21 cellular contexts compared by ENCODE assay signal in the genomic region with DNA sequence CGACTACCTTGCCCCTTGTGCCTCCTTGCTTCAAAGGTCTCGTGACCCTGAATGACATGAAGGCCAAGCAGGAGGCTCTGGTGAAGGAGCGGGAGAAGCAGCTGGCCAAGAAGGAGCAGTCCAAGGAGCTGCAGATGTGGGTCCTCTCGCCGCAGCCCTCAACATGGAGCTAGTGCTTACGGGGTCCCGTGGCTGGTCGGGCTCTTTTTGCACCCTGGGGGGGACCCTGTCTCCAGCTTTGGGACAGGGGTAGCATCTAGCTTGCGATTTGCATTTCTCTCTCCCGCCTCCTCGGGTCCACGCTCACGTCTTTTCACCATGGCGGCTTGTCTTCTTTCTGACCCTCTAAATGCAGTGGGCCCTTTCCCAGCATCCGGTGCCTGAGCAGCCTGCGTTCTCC. TPM values are rescaled to one million over a fixed set of nuclear protein-coding genes. Genes with fewer than 3 reads are reported as not detected.
DNase-seq lines count a peak whose midpoint lies in the region; ATAC-seq and TF ChIP-seq lines count a peak whose summit lies in the region.
"Had no signal": no experiment of that assay in that cellular context is flagged by ENCODE, and none has a peak within 500 bp of the region (broad histone marks: within the 10 kb centered on the region; RNA-seq: fewer than 3 reads in every experiment).

No MANE protein-coding gene starts in this region.

- no peaks in the 10 kb centered on the region for H3K9me3 Mint-ChIP-seq in osteocyte (ENCODE audit: unreplicated experiment)
- H3K9me3 Mint-ChIP-seq: naive thymus-derived CD8-positive, alpha-beta T cell had no signal

- H3K4me1 ChIP-seq in SK-N-SH (ENCODE audit: control insufficient read depth in 1 of 2, insufficient read depth in 2 of 2, low read depth in 1 of 2, low read length in 1 of 2) (peaks cover 0 to 14% of the 10 kb centered on the region in 2 experiments; a peak in 1 of 4 replicates), GM23248 (ENCODE audit: insufficient read depth) (peaks cover 5% of the 10 kb centered on the region; the same call in 1 of the 2 replicates), adipocyte (ENCODE audit: control insufficient read depth, insufficient read depth, low read length) (peaks cover 13% of the 10 kb centered on the region), left ventricle myocardium inferior (peaks cover 22% of the 10 kb centered on the region)
- H3K4me1 ChIP-seq: BE2C had no signal

- TF ChIP-seq EP300 in SK-N-SH (IDR thresholded peaks at IDR 0.05; ENCODE audit: borderline replicate concordance in 1 of 2, low read depth in 1 of 2, low read length in 1 of 2): no peak

- ATAC-seq in SK-N-SH treated with all-trans-retinoic acid at 6 μM for 48 hours (no peak), GM18858 (IDR thresholded peaks at IDR 0.05; ENCODE audit: unreplicated experiment) (no peak)
- ATAC-seq: left colon; naive thymus-derived CD8-positive, alpha-beta T cell; psoas muscle had no signal

- CTCF ChIA-PET in SK-N-SH (lab: Yijun Ruan, JAX): interaction anchor here (1.1 kb wide), 1 partner anchor 32 kb away, joined by 3 read pairs; no protein-coding TSS in a partner anchor

- H3K9me2 ChIP-seq in SK-N-SH (no peaks in the 10 kb centered on the region), GM23248 (ENCODE audit: insufficient read depth) (no peaks in the 10 kb centered on the region)

- H3K9me3 ChIP-seq in SK-N-SH (no peaks in the 10 kb centered on the region), GM23248 (ENCODE audit: low read depth) (no peaks in the 10 kb centered on the region), adipocyte (ENCODE audit: control insufficient read depth, low read length) (no peaks in the 10 kb centered on the region), left ventricle myocardium inferior (replicated peaks) (no peaks in the 10 kb centered on the region)
- H3K9me3 ChIP-seq: BE2C, psoas muscle, stomach, transverse colon had no signal

- H2AFZ ChIP-seq in SK-N-SH (ENCODE audit: low read depth): no peak overlapping the region
- H2AFZ ChIP-seq in GM23248: no peak overlapping the region

- H3K9ac ChIP-seq in SK-N-SH (no peak overlapping the region), GM23248 (no peak overlapping the region), adipocyte (ENCODE audit: low read length) (no peak overlapping the region)

- 65% methylated on average over 13 of the region's 16 CpGs for WGBS in SK-N-SH (ENCODE audit: low lambda C conversion rate)
- WGBS in GM23248 (ENCODE audit: low coverage in 1 of 2, low lambda C conversion rate in 2 of 2, missing lambda C conversion rate in 2 of 2), 2 experiments: 98 to 100% methylated on average over 6 to 14 of the region's 16 CpGs

- DNase-seq in SK-N-SH (no peak), GM23248 (no peak), adipocyte (ENCODE audit: low read depth) (no peak), osteocyte (ENCODE audit: extremely low spot score, unreplicated experiment) (no peak), NCI-H1436 treated with DMSO at 0.1 percent for 48 hours (lab: John Stamatoyannopoulos, UW) (no peak), left ventricle myocardium inferior (no peak)
- DNase-seq: activated effector memory CD4-positive, alpha-beta T cell treated with anti-CD3 and anti-CD28 coated beads, Interleukin-2, amount 50 U/mL, for 16 hours; BE2C; cerebellar nuclear complex; IMR-90; left colon; NCI-H1417; NCI-H510A treated with DMSO at 0.1 percent for 48 hours; psoas muscle; stimulated activated CD4-positive, alpha-beta T cell treated with anti-CD3 and anti-CD28 coated beads, Interleukin-2, amount 100 ng/mL, for 24 hours; stomach; transverse colon had no signal

- H3K4me3 Mint-ChIP-seq in osteocyte (ENCODE audit: unreplicated experiment): peak overlapping the region; percentile 48

- peaks cover 8% of the 10 kb centered on the region for H3K4me1 Mint-ChIP-seq in osteocyte (ENCODE audit: unreplicated experiment)

- H3K27ac Mint-ChIP-seq in osteocyte (ENCODE audit: unreplicated experiment): no peak overlapping the region

- H3K4me2 ChIP-seq in SK-N-SH (peak overlapping the region; percentile 84; the same call in 1 of the 2 replicates), GM23248 (ENCODE audit: unreplicated experiment) (no peak overlapping the region)

- H3K27me3 Mint-ChIP-seq in osteocyte (ENCODE audit: unreplicated experiment): no peaks in the 10 kb centered on the region
- H3K27me3 Mint-ChIP-seq: naive thymus-derived CD8-positive, alpha-beta T cell had no signal

- peaks cover 14% of the 10 kb centered on the region for H3K36me3 Mint-ChIP-seq in osteocyte (ENCODE audit: unreplicated experiment)

- no peak for TF ChIP-seq RAD21 in SK-N-SH (IDR thresholded peaks at IDR 0.05; ENCODE audit: low read length)

- POLR2A ChIA-PET in SK-N-SH (lab: Yijun Ruan, JAX): interaction anchor here (0.5 kb wide), 1 partner anchor 67 kb away, joined by 3 read pairs; a partner anchor contains a TSS

- in situ Hi-C loops in GM23248 (cut with MboI): no loop called here

- H3K79me2 ChIP-seq in SK-N-SH (ENCODE audit: insufficient read depth): peaks cover 22% of the 10 kb centered on the region
- peaks cover 51% of the 10 kb centered on the region for H3K79me2 ChIP-seq in GM23248 (ENCODE audit: insufficient read depth)

- H3F3A ChIP-seq in SK-N-SH (replicated peaks; ENCODE audit: insufficient read depth) (peaks cover 4% of the 10 kb centered on the region), GM23248 (ENCODE audit: insufficient read depth) (no peaks in the 10 kb centered on the region; the same call in 1 of the 2 replicates)

- peaks cover 6% of the 10 kb centered on the region; the same call in 1 of the 2 replicates for H4K20me1 ChIP-seq in SK-N-SH (ENCODE audit: insufficient read depth)
- H4K20me1 ChIP-seq in GM23248 (ENCODE audit: insufficient read depth): no peaks in the 10 kb centered on the region

- H3K27me3 ChIP-seq in SK-N-SH (ENCODE audit: insufficient read depth) (peaks cover 23% of the 10 kb centered on the region), GM23248 (replicated peaks; ENCODE audit: insufficient read depth) (no peaks in the 10 kb centered on the region), adipocyte (replicated peaks; ENCODE audit: control insufficient read depth, insufficient read depth, low read length) (no peaks in the 10 kb centered on the region), left ventricle myocardium inferior (ENCODE audit: low read depth) (no peaks in the 10 kb centered on the region)
- H3K27me3 ChIP-seq: BE2C, stomach, transverse colon had no signal

- intact Hi-C loops in left ventricle myocardium inferior (cut with micrococcal nuclease): no loop called here

- H3K36me3 ChIP-seq in SK-N-SH (replicated peaks in 1 of 2; ENCODE audit: control insufficient read depth in 1 of 2, insufficient read depth in 2 of 2, low read length in 1 of 2) (peaks cover 0 to 14% of the 10 kb centered on the region in 2 experiments), GM23248 (ENCODE audit: low read depth) (no peaks in the 10 kb centered on the region), adipocyte (ENCODE audit: control insufficient read depth, insufficient read depth, low read length, severe bottlenecking) (peaks cover 37% of the 10 kb centered on the region), left ventricle myocardium inferior (peaks cover 48% of the 10 kb centered on the region)
- H3K36me3 ChIP-seq: transverse colon had no signal

- H3K4me3 ChIP-seq in SK-N-SH (ENCODE audit: low read depth in 2 of 2, low read length in 1 of 2) (no peak overlapping the region), GM23248 (peak overlapping the region; percentile 72; the same call in 1 of the 2 replicates), adipocyte (ENCODE audit: low read length) (peak overlapping the region; percentile 82), left ventricle myocardium inferior (no peak overlapping the region)

- TF ChIP-seq CTCF in SK-N-SH (IDR thresholded peaks at IDR 0.05) (no peak), osteocyte (IDR thresholded peaks at IDR 0.05) (no peak), left ventricle myocardium inferior (IDR thresholded peaks at IDR 0.05; ENCODE audit: borderline replicate concordance) (no peak)

- no peak overlapping the region for H3K27ac ChIP-seq in SK-N-SH (ENCODE audit: low read depth in 2 of 2, low read length in 1 of 2)
- no peak overlapping the region for H3K27ac ChIP-seq in GM23248
- no peak overlapping the region for H3K27ac ChIP-seq in left ventricle myocardium inferior (replicated peaks)
- H3K27ac ChIP-seq: 22Rv1, transverse colon had no signal

RNA-seq across cellular contexts. Expression of a gene that starts 1.8 kb away (rescaled TPM):
- polyA plus RNA-seq in SK-N-SH (2012; rRNA removed): 86.0 and 97.0 TPM in 2 replicates
- 77.9 and 81.4 TPM in 2 replicates for polyA plus RNA-seq in SK-N-SH (2012; cell fraction: cytosol; rRNA removed)
- 266 and 305 TPM in 2 replicates for polyA plus RNA-seq in SK-N-SH (2012; cell fraction: nucleus; rRNA removed)
- total RNA-seq in GM23248 (2014; rRNA removed; shearing (Covaris generic)): 52.5 and 54.7 TPM in 2 replicates
- 122 and 125 TPM in 2 replicates for polyA plus RNA-seq in GM23248 (2016; fragmentation: Nextera tagmentation; extraction: Ambion mirVana)
- 92.2 and 92.8 TPM in 2 replicates for total RNA-seq in osteocyte
- total RNA-seq in left ventricle myocardium inferior: 41.1 TPM

RNA-seq across cellular contexts. Expression of a gene that starts 8.8 kb away (rescaled TPM):
- polyA plus RNA-seq in SK-N-SH (2012; rRNA removed) (403 and 408 TPM in 2 replicates), GM23248 (2016; fragmentation: Nextera tagmentation; extraction: Ambion mirVana) (82.2 and 87.1 TPM in 2 replicates)
- polyA plus RNA-seq in SK-N-SH (2012; cell fraction: cytosol; rRNA removed): 185 and 251 TPM in 2 replicates
- 1,346 and 1,658 TPM in 2 replicates for polyA plus RNA-seq in SK-N-SH (2012; cell fraction: nucleus; rRNA removed)
- 196 and 228 TPM in 2 replicates for total RNA-seq in GM23248 (2014; rRNA removed; shearing (Covaris generic))
- total RNA-seq in osteocyte (135 and 152 TPM in 2 replicates), left ventricle myocardium inferior (79.3 TPM)

RNA-seq across cellular contexts. Expression of a gene that starts 12.3 kb away (rescaled TPM):
- 28.3 and 33.2 TPM in 2 replicates for polyA plus RNA-seq in SK-N-SH (2012; rRNA removed)
- 7.5 and 12.2 TPM in 2 replicates for polyA plus RNA-seq in SK-N-SH (2012; cell fraction: cytosol; rRNA removed)
- 197 and 217 TPM in 2 replicates for polyA plus RNA-seq in SK-N-SH (2012; cell fraction: nucleus; rRNA removed)
- total RNA-seq in GM23248 (2014; rRNA removed; shearing (Covaris generic)): 25.9 and 30.7 TPM in 2 replicates
- polyA plus RNA-seq in GM23248 (2016; fragmentation: Nextera tagmentation; extraction: Ambion mirVana): 26.7 and 35.1 TPM in 2 replicates
- total RNA-seq in osteocyte: 107 and 108 TPM in 2 replicates
- 16.6 TPM for total RNA-seq in left ventricle myocardium inferior

RNA-seq across cellular contexts. Expression of a gene that starts 17.3 kb away (rescaled TPM):
- polyA plus RNA-seq in SK-N-SH (2012; rRNA removed) (92.2 and 102 TPM in 2 replicates), GM23248 (2016; fragmentation: Nextera tagmentation; extraction: Ambion mirVana) (156 and 158 TPM in 2 replicates)
- polyA plus RNA-seq in SK-N-SH (2012; cell fraction: cytosol; rRNA removed): 55.4 and 71.2 TPM in 2 replicates
- 89.4 and 106 TPM in 2 replicates for polyA plus RNA-seq in SK-N-SH (2012; cell fraction: nucleus; rRNA removed)
- total RNA-seq in GM23248 (2014; rRNA removed; shearing (Covaris generic)): 73.2 and 87.8 TPM in 2 replicates
- total RNA-seq in osteocyte (144 and 153 TPM in 2 replicates), left ventricle myocardium inferior (84.1 TPM)

RNA-seq across cellular contexts. Expression of a gene that starts 33.3 kb away (rescaled TPM):
- polyA plus RNA-seq in SK-N-SH (2012; rRNA removed) (29.3 and 37.2 TPM in 2 replicates), GM23248 (2016; fragmentation: Nextera tagmentation; extraction: Ambion mirVana) (49.2 and 49.7 TPM in 2 replicates)
- polyA plus RNA-seq in SK-N-SH (2012; cell fraction: cytosol; rRNA removed): 16.9 and 28.0 TPM in 2 replicates
- polyA plus RNA-seq in SK-N-SH (2012; cell fraction: nucleus; rRNA removed): 9.8 and 16.3 TPM in 2 replicates
- 42.9 and 44.0 TPM in 2 replicates for total RNA-seq in GM23248 (2014; rRNA removed; shearing (Covaris generic))
- total RNA-seq in osteocyte (15.6 and 19.6 TPM in 2 replicates), left ventricle myocardium inferior (18.0 TPM)

Comparison
In these comparisons a context has a peak if more than half of its experiments do, and no peak if none do; other contexts are left out.
1. H3K4me3 ChIP-seq: peak in GM23248 (single experiment) and adipocyte (single experiment); none in SK-N-SH (0 of 2) and left ventricle myocardium inferior (single experiment).